ENCODE assay signal across 10 cellular contexts in the genomic region with DNA sequence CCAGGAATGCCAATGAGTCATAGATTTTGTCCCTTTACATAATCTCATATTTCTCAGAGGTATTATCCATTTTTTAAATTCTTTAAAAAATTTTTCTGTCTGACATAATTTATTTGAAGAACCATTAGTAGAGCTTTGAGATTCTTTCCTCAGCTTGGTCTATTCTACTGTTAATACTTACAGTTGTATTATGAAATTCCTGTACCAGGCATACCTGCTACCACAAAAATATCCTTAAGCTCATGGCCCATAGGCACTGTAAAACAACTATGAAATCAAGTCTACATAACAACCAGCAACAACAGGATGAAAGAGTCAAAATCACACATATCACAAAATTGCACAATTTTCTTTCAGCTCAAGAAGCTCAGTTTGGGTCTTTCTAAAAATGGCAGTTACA.
"Had no signal": no experiment of that assay in that cellular context is flagged by ENCODE, and none has a peak within 500 bp of the region (broad histone marks: within the 10 kb centered on the region; RNA-seq: fewer than 3 reads in every experiment).

No MANE protein-coding gene starts in this region.

- H3K27ac ChIP-seq: GM23248, HL-60 had no signal

- H3K9ac ChIP-seq: GM23248 had no signal

- ATAC-seq: HCT116, K562 had no signal

- H3K36me3 ChIP-seq: HAP-1 had no signal

- H2AFZ ChIP-seq: GM23248 had no signal

- H3K4me1 ChIP-seq: HAP-1 had no signal

- DNase-seq: GM23248, GOT3, H7, HFFc6, IMR-90, KG1 had no signal

- H3K27ac Mint-ChIP-seq: HFFc6 had no signal

- H3K4me3 Mint-ChIP-seq: HFFc6 had no signal

- H3K9me3 ChIP-seq: HAP-1 had no signal

- H3K4me3 ChIP-seq: GM23248, HAP-1, K562 had no signal
